In the genomic region with DNA sequence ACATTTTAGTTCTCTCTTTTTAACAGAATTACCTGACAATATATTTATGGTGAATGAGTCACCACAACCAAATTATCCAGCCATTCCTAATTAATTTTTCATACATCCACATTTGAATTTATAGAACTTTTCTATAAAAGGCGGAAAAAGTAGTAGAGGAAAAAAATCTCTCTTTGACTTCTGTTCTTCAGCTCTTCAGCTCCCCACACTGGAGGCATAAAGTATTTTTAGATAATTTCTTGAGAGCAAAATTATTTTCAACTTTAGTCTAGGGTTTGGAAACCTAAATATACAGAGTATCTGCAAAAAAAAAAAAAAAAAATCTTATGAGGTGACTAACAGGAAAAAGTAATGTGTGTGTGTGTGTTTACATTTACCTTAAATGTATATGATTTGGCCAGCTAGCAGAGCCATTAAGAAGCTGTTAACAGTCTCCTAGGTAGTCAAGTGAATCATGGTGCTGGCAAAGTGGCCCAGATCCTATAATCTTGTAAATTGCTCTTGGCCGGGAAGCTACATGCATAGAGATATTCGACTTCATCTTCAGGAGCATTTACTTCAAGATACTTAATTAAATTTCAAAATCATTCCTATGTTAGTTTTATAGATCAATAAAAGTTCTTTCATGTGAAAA, we compare ENCODE assay signal across 22 cellular contexts.
DNase-seq lines count a peak whose midpoint lies in the region; ATAC-seq, FAIRE-seq and TF ChIP-seq lines count a peak whose summit lies in the region.
"Had no signal": no experiment of that assay in that cellular context is flagged by ENCODE, and none has a peak within 500 bp of the region (broad histone marks: within the 10 kb centered on the region; RNA-seq: fewer than 3 reads in every experiment).

No MANE protein-coding gene starts in this region.

- H3K27ac ChIP-seq in VCaP, result peak overlapping the region; percentile 14; the same call in 1 of the 2 replicates
- H3K27ac ChIP-seq: Peyer's patch, psoas muscle had no signal

- no peaks in the 10 kb centered on the region for H3K36me3 ChIP-seq in mucosa of descending colon (ENCODE audit: low read depth)
- H3K36me3 ChIP-seq: BE2C, Peyer's patch had no signal

- FAIRE-seq in D721Med (lab: Jason Lieb, UNC), result no peak
- FAIRE-seq: H1, islet of Langerhans, TTC549 had no signal

- no peaks in the 10 kb centered on the region for H3K9me3 ChIP-seq in mucosa of descending colon
- H3K9me3 ChIP-seq: BE2C, Peyer's patch, psoas muscle had no signal

- no peak overlapping the region for H3K4me3 ChIP-seq in LNCaP clone FGC (ENCODE audit: low read depth, low read length)
- no peak overlapping the region for H3K4me3 ChIP-seq in mucosa of descending colon
- H3K4me3 ChIP-seq: Peyer's patch, psoas muscle had no signal

- no peaks in the 10 kb centered on the region for H3K4me1 ChIP-seq in mucosa of descending colon (ENCODE audit: low read depth)
- H3K4me1 ChIP-seq: BE2C, Peyer's patch, psoas muscle had no signal

- DNase-seq in D721Med (ENCODE audit: insufficient read length, low spot score) (no peak), LNCaP clone FGC (ENCODE audit: low read depth) (no peak), mucosa of descending colon (no peak), NCI-H526 treated with DMSO at 0.1 percent for 48 hours (lab: John Stamatoyannopoulos, UW) (no peak), GM20000 (ENCODE audit: low spot score) (no peak), AG08395 (ENCODE audit: low spot score) (no peak), hippocampal formation (lab: John Stamatoyannopoulos, UW) (no peak)
- DNase-seq: activated naive CD4-positive, alpha-beta T cell treated with anti-CD3 and anti-CD28 coated beads, Interleukin-2, amount 10 ng/mL, durations not matched to agents 7 days and 5 days; BE2C; cortex of kidney; glutamatergic neuron; natural killer cell; NCI-H1417 treated with DMSO at 0.1 percent for 48 hours; NCI-H446 treated with DMSO at 0.1 percent for 48 hours; Peyer's patch; psoas muscle; SW 1271 had no signal

- peak; percentile 31 for TF ChIP-seq CTCF in D721Med (IDR thresholded peaks at IDR 0.05; ENCODE audit: insufficient read depth, missing control alignments)
- TF ChIP-seq CTCF in LNCaP clone FGC (IDR thresholded peaks at IDR 0.05; ENCODE audit: control insufficient read depth, extremely low read depth, insufficient read depth), result peak; percentile 33
- peak; percentile 67 for TF ChIP-seq CTCF in VCaP (conservative IDR thresholded peaks at IDR 0.05)
- TF ChIP-seq CTCF in mucosa of descending colon (IDR thresholded peaks at IDR 0.05), result no peak
- TF ChIP-seq CTCF in GM20000 (IDR thresholded peaks at IDR 0.05; ENCODE audit: extremely low read depth, missing control alignments), result no peak

- peak; percentile 58 for ATAC-seq in mucosa of descending colon
- ATAC-seq: esophagus mucosa, natural killer cell, psoas muscle had no signal

- intact Hi-C loops in mucosa of descending colon (cut with DNase I, micrococcal nuclease), result no loop called here

Comparison
In these comparisons a context has a peak if more than half of its experiments do, and no peak if none do; other contexts are left out.
1. CTCF ChIP-seq: peak in D721Med (single experiment), LNCaP clone FGC (single experiment) and VCaP (single experiment); none in mucosa of descending colon (single experiment) and GM20000 (single experiment).